In genomic region chrX:119750131-119750530, GRCh38 we compare ENCODE assay signal across 10 cellular contexts. TPM values are rescaled to one million over a fixed set of nuclear protein-coding genes. Genes with fewer than 3 reads are reported as not detected.
DNase-seq lines count a peak whose midpoint lies in the region; ATAC-seq, FAIRE-seq and TF ChIP-seq lines count a peak whose summit lies in the region.
"Not testable (repeated sequence)": the region's sequence is repeated elsewhere in the genome, so short reads cannot be mapped to it uniquely, and the experiment has no call there.
"Had no signal": no experiment of that assay in that cellular context is flagged by ENCODE, and none has a peak within 500 bp of the region (broad histone marks: within the 10 kb centered on the region; RNA-seq: fewer than 3 reads in every experiment).

No MANE protein-coding gene starts in this region.

- intact Hi-C loops in CD8-positive, alpha-beta T cell (cut with DNase I, micrococcal nuclease): loop anchor here in 1 of 2 experiments (5.0 kb wide), 2 partner anchors 53 to 73 kb away; no protein-coding TSS in a partner anchor
- intact Hi-C loops in HepG2 (cut with micrococcal nuclease; ENCODE audit: unreplicated experiment); testis (cut with DNase I; ENCODE audit: low total_unique reads): not testable (repeated sequence)

- H3K9me3 ChIP-seq in CD8-positive, alpha-beta T cell (ENCODE audit: low read length); HepG2 (ENCODE audit: low read length); testis: not testable (repeated sequence)

- not testable (repeated sequence) for FAIRE-seq in HepG2 (lab: Jason Lieb, UNC)

- not testable (repeated sequence) for H3K9me3 Mint-ChIP-seq in CD8-positive, alpha-beta T cell; activated CD8-positive, alpha-beta T cell treated with anti-CD3 and anti-CD28 coated beads, Interleukin-2, amount 10 ng/mL, durations not matched to agents 7 days and 5 days (ENCODE audit: insufficient read depth); activated T-cell treated with anti-CD3 and anti-CD28 coated beads, Interleukin-2, amount 50 U/mL, for 72 hours; activated naive CD8-positive, alpha-beta T cell treated with anti-CD3 and anti-CD28 coated beads for 36 hours; natural killer cell treated with Interleukin-12 subunit alpha and Interleukin-12 subunit beta and Interleukin-15 and Interleukin-18, amount 100 ng/mL, for 72 hours

- not testable (repeated sequence) for ATAC-seq in CD8-positive, alpha-beta T cell; activated CD8-positive, alpha-beta T cell treated with anti-CD3 and anti-CD28 coated beads, Interleukin-2, amount 10 ng/mL, durations not matched to agents 7 days and 5 days; activated T-cell treated with anti-CD3 and anti-CD28 coated beads, Interleukin-2, amount 50 U/mL, for 72 hours (replicated peaks in 1 of 2); HepG2; natural killer cell treated with Interleukin-12 subunit alpha and Interleukin-12 subunit beta and Interleukin-15 and Interleukin-18, amount 100 ng/mL, for 72 hours

- not testable (repeated sequence) for H3K36me3 ChIP-seq in CD8-positive, alpha-beta T cell (ENCODE audit: insufficient read depth, low read length); HepG2 (replicated peaks in 1 of 2; ENCODE audit: control insufficient read depth in 1 of 2, insufficient read depth in 2 of 2, low read length in 2 of 2); testis (ENCODE audit: low read depth, missing control alignments)

- POLR2A ChIA-PET in CD8-positive, alpha-beta T cell (lab: Charles Lee): interaction anchor here (1.3 to 1.8 kb wide), 2 partner anchors 9 to 41 kb away, joined by 5 read pairs; partner anchors contain the start of genes RPL39 and SOWAHD
- POLR2A ChIA-PET in activated CD8-positive, alpha-beta T cell treated with anti-CD3 and anti-CD28 coated beads, Interleukin-2, amount 10 ng/mL, durations not matched to agents 7 days and 5 days (lab: Charles Lee): interaction anchor here (0.6 kb wide), 1 partner anchor 57 kb away, joined by 4 read pairs; no protein-coding TSS in a partner anchor
- POLR2A ChIA-PET in HepG2 (lab: Yijun Ruan, JAX): not testable (repeated sequence)

- not testable (repeated sequence) for TF ChIP-seq CTCF in CD8-positive, alpha-beta T cell (IDR thresholded peaks at IDR 0.05); HepG2 (CRISPR knock-in tag; IDR thresholded peaks at IDR 0.05); testis (IDR thresholded peaks at IDR 0.05)

- not testable (repeated sequence) for H3K79me2 ChIP-seq in HepG2 (ENCODE audit: insufficient read depth, low read length)

- H3K27ac Mint-ChIP-seq in CD8-positive, alpha-beta T cell: peak overlapping the region; percentile 73
- peak overlapping the region; percentile 43 for H3K27ac Mint-ChIP-seq in activated CD8-positive, alpha-beta T cell treated with anti-CD3 and anti-CD28 coated beads, Interleukin-2, amount 10 ng/mL, durations not matched to agents 7 days and 5 days
- H3K27ac Mint-ChIP-seq in activated T-cell treated with anti-CD3 and anti-CD28 coated beads, Interleukin-2, amount 50 U/mL, for 72 hours: not testable (repeated sequence)
- H3K27ac Mint-ChIP-seq in activated naive CD8-positive, alpha-beta T cell treated with anti-CD3 and anti-CD28 coated beads for 36 hours: peak overlapping the region; percentile 77
- peak overlapping the region in 1 of 2 donors; percentile 70 for H3K27ac Mint-ChIP-seq in natural killer cell treated with Interleukin-12 subunit alpha and Interleukin-12 subunit beta and Interleukin-15 and Interleukin-18, amount 100 ng/mL, for 72 hours

- H3K4me3 ChIP-seq in CD8-positive, alpha-beta T cell (ENCODE audit: low read depth, low read length); HepG2 (replicated peaks in 1 of 3; ENCODE audit: insufficient read depth in 1 of 3, low read depth in 2 of 3, low read length in 3 of 3); testis: not testable (repeated sequence)

- CTCF ChIA-PET in CD8-positive, alpha-beta T cell (lab: Charles Lee): interaction anchor here (3.4 kb wide), 1 partner anchor 21 kb away, joined by 16 read pairs; no protein-coding TSS in a partner anchor
- CTCF ChIA-PET in activated CD8-positive, alpha-beta T cell treated with anti-CD3 and anti-CD28 coated beads, Interleukin-2, amount 10 ng/mL, durations not matched to agents 7 days and 5 days (lab: Charles Lee): interaction anchor here (1.2 kb wide), 2 partner anchors 20 to 34 kb away, joined by 4 to 5 read pairs; no protein-coding TSS in a partner anchor
- CTCF ChIA-PET in HepG2 (lab: Yijun Ruan, JAX; ENCODE audit: low intra/inter-chr PET ratio, low total read pairs): not testable (repeated sequence)

- H2AFZ ChIP-seq in HepG2 (ENCODE audit: low read length): not testable (repeated sequence)

- H3K4me2 ChIP-seq in HepG2 (ENCODE audit: low read depth, low read length): not testable (repeated sequence)

- not testable (repeated sequence) for H3K27me3 ChIP-seq in CD8-positive, alpha-beta T cell (ENCODE audit: insufficient read depth, low read length); HepG2 (ENCODE audit: control insufficient read depth in 1 of 2, insufficient read depth in 2 of 2, low read length in 2 of 2); testis

- not testable (repeated sequence) for H3K27ac ChIP-seq in CD8-positive, alpha-beta T cell (ENCODE audit: low read depth, low read length); HepG2 (ENCODE audit: extremely low read length, insufficient read depth, low read length); testis

- H4K20me1 ChIP-seq in HepG2 (ENCODE audit: insufficient read depth, low read length): not testable (repeated sequence)

- peaks cover 19% of the 10 kb centered on the region for H3K4me1 Mint-ChIP-seq in CD8-positive, alpha-beta T cell (ENCODE audit: low read depth)
- H3K4me1 Mint-ChIP-seq in activated CD8-positive, alpha-beta T cell treated with anti-CD3 and anti-CD28 coated beads, Interleukin-2, amount 10 ng/mL, durations not matched to agents 7 days and 5 days (ENCODE audit: low read depth): peaks cover 26% of the 10 kb centered on the region
- peaks cover 20% of the 10 kb centered on the region for H3K4me1 Mint-ChIP-seq in activated T-cell treated with anti-CD3 and anti-CD28 coated beads, Interleukin-2, amount 50 U/mL, for 72 hours (ENCODE audit: low read depth)
- peaks cover 16% of the 10 kb centered on the region for H3K4me1 Mint-ChIP-seq in activated naive CD8-positive, alpha-beta T cell treated with anti-CD3 and anti-CD28 coated beads for 36 hours
- peaks cover 14 to 19% of the 10 kb centered on the region in 2 donors for H3K4me1 Mint-ChIP-seq in natural killer cell treated with Interleukin-12 subunit alpha and Interleukin-12 subunit beta and Interleukin-15 and Interleukin-18, amount 100 ng/mL, for 72 hours (ENCODE audit: low read depth in 2 of 2)

- not testable (repeated sequence) for BruUV-seq in HepG2 (replicated peaks; lab: Mats Ljungman, UMichigan)

- not testable (repeated sequence) for H3K27me3 Mint-ChIP-seq in CD8-positive, alpha-beta T cell (ENCODE audit: low read depth); activated CD8-positive, alpha-beta T cell treated with anti-CD3 and anti-CD28 coated beads, Interleukin-2, amount 10 ng/mL, durations not matched to agents 7 days and 5 days (ENCODE audit: low read depth); activated T-cell treated with anti-CD3 and anti-CD28 coated beads, Interleukin-2, amount 50 U/mL, for 72 hours (ENCODE audit: low read depth); activated naive CD8-positive, alpha-beta T cell treated with anti-CD3 and anti-CD28 coated beads for 36 hours; natural killer cell treated with Interleukin-12 subunit alpha and Interleukin-12 subunit beta and Interleukin-15 and Interleukin-18, amount 100 ng/mL, for 72 hours

- not testable (repeated sequence) for H3K9ac ChIP-seq in HepG2 (ENCODE audit: insufficient read depth, low read depth, low read length)

- WGBS in HepG2 (ENCODE audit: low lambda C conversion rate): 65% methylated on average over 2 of the region's 9 CpGs
- WGBS in testis, 2 donors: 43 to 52% methylated on average over 4 to 9 of the region's 9 CpGs

- peaks cover 18% of the 10 kb centered on the region for H3K4me1 ChIP-seq in CD8-positive, alpha-beta T cell (ENCODE audit: insufficient read depth, low read length)
- not testable (repeated sequence) for H3K4me1 ChIP-seq in HepG2 (ENCODE audit: insufficient read depth, low read length); testis

- TF ChIP-seq POLR2A in HepG2 (IDR thresholded peaks at IDR 0.05; ENCODE audit: insufficient read depth in 1 of 2, low read depth in 2 of 2, low read length in 2 of 2); testis (IDR thresholded peaks at IDR 0.05): not testable (repeated sequence)

- TF ChIP-seq RAD21 in HepG2 (CRISPR knock-in tag; IDR thresholded peaks at IDR 0.05): not testable (repeated sequence)

- TF ChIP-seq EP300 in HepG2 (IDR thresholded peaks at IDR 0.05; ENCODE audit: low read depth in 2 of 2, low read length in 2 of 2); HepG2 (CRISPR knock-in tag; IDR thresholded peaks at IDR 0.05; ENCODE audit: borderline replicate concordance): not testable (repeated sequence)

- in situ Hi-C loops in HepG2 (cut with HindIII; ENCODE audit: extremely low pct_ligation_motif_present, low pct_unique_long_range_greater_than_20kb): not testable (repeated sequence)

- H3K4me3 Mint-ChIP-seq in CD8-positive, alpha-beta T cell: peak overlapping the region; percentile 77
- not testable (repeated sequence) for H3K4me3 Mint-ChIP-seq in activated CD8-positive, alpha-beta T cell treated with anti-CD3 and anti-CD28 coated beads, Interleukin-2, amount 10 ng/mL, durations not matched to agents 7 days and 5 days
- peak overlapping the region; percentile 15 to 32 for H3K4me3 Mint-ChIP-seq in activated T-cell treated with anti-CD3 and anti-CD28 coated beads, Interleukin-2, amount 50 U/mL, for 72 hours
- H3K4me3 Mint-ChIP-seq in activated naive CD8-positive, alpha-beta T cell treated with anti-CD3 and anti-CD28 coated beads for 36 hours: peak overlapping the region; percentile 47
- peak overlapping the region; percentile 59 for H3K4me3 Mint-ChIP-seq in natural killer cell treated with Interleukin-12 subunit alpha and Interleukin-12 subunit beta and Interleukin-15 and Interleukin-18, amount 100 ng/mL, for 72 hours

- H3K36me3 Mint-ChIP-seq in CD8-positive, alpha-beta T cell; activated CD8-positive, alpha-beta T cell treated with anti-CD3 and anti-CD28 coated beads, Interleukin-2, amount 10 ng/mL, durations not matched to agents 7 days and 5 days (ENCODE audit: low read depth); activated T-cell treated with anti-CD3 and anti-CD28 coated beads, Interleukin-2, amount 50 U/mL, for 72 hours (ENCODE audit: insufficient read depth in 2 of 2); activated naive CD8-positive, alpha-beta T cell treated with anti-CD3 and anti-CD28 coated beads for 36 hours; natural killer cell treated with Interleukin-12 subunit alpha and Interleukin-12 subunit beta and Interleukin-15 and Interleukin-18, amount 100 ng/mL, for 72 hours: not testable (repeated sequence)

- DNase-seq in CD8-positive, alpha-beta T cell; activated CD8-positive, alpha-beta T cell treated with anti-CD3 and anti-CD28 coated beads, Interleukin-2, amount 10 ng/mL, durations not matched to agents 7 days and 5 days; activated T-cell treated with anti-CD3 and anti-CD28 coated beads, Interleukin-2, amount 50 U/mL, for 72 hours; HepG2 (ENCODE audit: low spot score); natural killer cell treated with Interleukin-12 subunit alpha and Interleukin-12 subunit beta and Interleukin-15 and Interleukin-18, amount 100 ng/mL, for 72 hours (ENCODE audit: low spot score): not testable (repeated sequence)
- DNase-seq in activated naive CD8-positive, alpha-beta T cell treated with anti-CD3 and anti-CD28 coated beads for 36 hours: peak; percentile 27
- DNase-seq in effector CD8-positive, alpha-beta T cell (lab: John Stamatoyannopoulos, UW): peak; percentile 0
- DNase-seq in testis: peak; percentile 55

RNA-seq across cellular contexts. Expression of gene SOWAHD, which starts 8.3 kb away (rescaled TPM):
- total RNA-seq in CD8-positive, alpha-beta T cell: under 1 TPM in 1 of 2 experiments, not detected in 1; 0.22 TPM
- total RNA-seq in activated CD8-positive, alpha-beta T cell treated with anti-CD3 and anti-CD28 coated beads, Interleukin-2, amount 10 ng/mL, durations not matched to agents 7 days and 5 days: 1 to 10 TPM in 1 of 2 experiments, under 1 TPM in 1; 0.92 to 1.4 TPM
- total RNA-seq in activated T-cell treated with anti-CD3 and anti-CD28 coated beads, Interleukin-2, amount 50 U/mL, for 72 hours: under 1 TPM; 0.46 to 0.50 TPM
- under 1 TPM; 0.14 to 0.18 TPM for total RNA-seq in activated naive CD8-positive, alpha-beta T cell treated with anti-CD3 and anti-CD28 coated beads for 36 hours
- total RNA-seq in HepG2 (2016; rRNA removed; fragmentation: Illumina TruSeq; extraction: Trizol) (0.62 and 1.0 TPM in 2 replicates), testis (10 to 100 TPM; 12.6 to 21.4 TPM)
- 0.18 TPM in 1 of 2 replicates, not detected in the other for total RNA-seq in HepG2 (2016; cell fraction: cytosol; rRNA removed; fragmentation: Illumina TruSeq; extraction: Trizol; ENCODE audit: low read depth)
- total RNA-seq in HepG2 (2016; cell fraction: insoluble cytoplasmic fraction; rRNA removed; fragmentation: Illumina TruSeq; extraction: Trizol): 0.51 and 0.69 TPM in 2 replicates
- 0.43 and 0.45 TPM in 2 replicates for total RNA-seq in HepG2 (2016; cell fraction: membrane; rRNA removed; fragmentation: Illumina TruSeq; extraction: Trizol)
- total RNA-seq in HepG2 (2016; cell fraction: nucleus; rRNA removed; fragmentation: Illumina TruSeq; extraction: Trizol): 0.38 and 0.65 TPM in 2 replicates
- polyA plus RNA-seq in HepG2 (2011; rRNA removed) (1.3 and 2.1 TPM in 2 replicates), testis (ENCODE audit: insufficient read depth, low read depth, low replicate concordance) (8.9 TPM)
- 1.9 and 2.2 TPM in 2 replicates for polyA plus RNA-seq in HepG2 (2011; cell fraction: cytosol; rRNA removed)
- polyA plus RNA-seq in HepG2 (2011; cell fraction: nucleus; rRNA removed): 0.82 and 1.6 TPM in 2 replicates
- polyA plus RNA-seq in HepG2 (2012): 1.3 TPM in 2 replicates
- 0.16 and 0.17 TPM in 2 replicates for polyA plus RNA-seq in HepG2 (2016; cell fraction: cytosol; fragmentation: Illumina TruSeq; extraction: Trizol; ENCODE audit: low read depth)
- polyA plus RNA-seq in HepG2 (2016; cell fraction: insoluble cytoplasmic fraction; fragmentation: Illumina TruSeq; extraction: Trizol; ENCODE audit: low read depth): 0.63 and 1.0 TPM in 2 replicates
- 0.47 and 0.48 TPM in 2 replicates for polyA plus RNA-seq in HepG2 (2016; cell fraction: membrane; fragmentation: Illumina TruSeq; extraction: Trizol; ENCODE audit: low read depth)
- 0.60 and 1.0 TPM in 2 replicates for polyA plus RNA-seq in HepG2 (2016; cell fraction: nucleus; fragmentation: Illumina TruSeq; extraction: Trizol; ENCODE audit: insufficient read depth, low read depth)
- polyA minus RNA-seq in HepG2 (2011; rRNA and poly(A)+ RNA removed; ENCODE audit: low replicate concordance): 1.4 TPM in 1 of 2 replicates, not detected in the other
- polyA minus RNA-seq in HepG2 (2011; cell fraction: cytosol; rRNA and poly(A)+ RNA removed): 0.79 and 1.1 TPM in 2 replicates
- polyA minus RNA-seq in HepG2 (2011; cell fraction: nucleus; rRNA and poly(A)+ RNA removed): 0.39 and 0.62 TPM in 2 replicates
- total RNA-seq in natural killer cell treated with Interleukin-12 subunit alpha and Interleukin-12 subunit beta and Interleukin-15 and Interleukin-18, amount 100 ng/mL, for 72 hours: not detected
- total RNA-seq: CD4-positive, CD25-positive, alpha-beta regulatory T cell had no signal
- polyA plus RNA-seq: GM23248 had no signal

RNA-seq across cellular contexts. Expression of gene RPL39, which starts 41.3 kb away (rescaled TPM):
- 1,000 to 10,000 TPM; 4,125 to 4,338 TPM for total RNA-seq in CD8-positive, alpha-beta T cell
- 1,000 to 10,000 TPM; 1,775 to 1,899 TPM for total RNA-seq in activated CD8-positive, alpha-beta T cell treated with anti-CD3 and anti-CD28 coated beads, Interleukin-2, amount 10 ng/mL, durations not matched to agents 7 days and 5 days
- total RNA-seq in activated T-cell treated with anti-CD3 and anti-CD28 coated beads, Interleukin-2, amount 50 U/mL, for 72 hours: 1,000 to 10,000 TPM; 2,946 to 2,967 TPM
- 1,000 to 10,000 TPM; 2,459 to 2,591 TPM for total RNA-seq in activated naive CD8-positive, alpha-beta T cell treated with anti-CD3 and anti-CD28 coated beads for 36 hours
- total RNA-seq in HepG2 (2016; rRNA removed; fragmentation: Illumina TruSeq; extraction: Trizol) (3,547 and 3,928 TPM in 2 replicates), testis (1,000 to 10,000 TPM in 1 of 2 donors, 100 to 1,000 TPM in 1; 442 to 1,133 TPM)
- 5,522 and 6,331 TPM in 2 replicates for total RNA-seq in HepG2 (2016; cell fraction: cytosol; rRNA removed; fragmentation: Illumina TruSeq; extraction: Trizol; ENCODE audit: low read depth)
- total RNA-seq in HepG2 (2016; cell fraction: insoluble cytoplasmic fraction; rRNA removed; fragmentation: Illumina TruSeq; extraction: Trizol): 3,541 and 3,944 TPM in 2 replicates
- 8,253 and 8,590 TPM in 2 replicates for total RNA-seq in HepG2 (2016; cell fraction: membrane; rRNA removed; fragmentation: Illumina TruSeq; extraction: Trizol)
- 1,224 and 1,272 TPM in 2 replicates for total RNA-seq in HepG2 (2016; cell fraction: nucleus; rRNA removed; fragmentation: Illumina TruSeq; extraction: Trizol)
- polyA plus RNA-seq in HepG2 (2011; rRNA removed) (2,024 and 2,312 TPM in 2 replicates), testis (ENCODE audit: insufficient read depth, low read depth, low replicate concordance) (1,045 TPM)
- 1,813 and 3,532 TPM in 2 replicates for polyA plus RNA-seq in HepG2 (2011; cell fraction: cytosol; rRNA removed)
- polyA plus RNA-seq in HepG2 (2011; cell fraction: nucleus; rRNA removed): 603 and 692 TPM in 2 replicates
- 6,677 and 8,105 TPM in 2 replicates for polyA plus RNA-seq in HepG2 (2012)
- 5,588 and 5,933 TPM in 2 replicates for polyA plus RNA-seq in HepG2 (2016; cell fraction: cytosol; fragmentation: Illumina TruSeq; extraction: Trizol; ENCODE audit: low read depth)
- polyA plus RNA-seq in HepG2 (2016; cell fraction: insoluble cytoplasmic fraction; fragmentation: Illumina TruSeq; extraction: Trizol; ENCODE audit: low read depth): 3,018 and 3,146 TPM in 2 replicates
- polyA plus RNA-seq in HepG2 (2016; cell fraction: membrane; fragmentation: Illumina TruSeq; extraction: Trizol; ENCODE audit: low read depth): 6,670 and 7,089 TPM in 2 replicates
- 1,707 and 1,826 TPM in 2 replicates for polyA plus RNA-seq in HepG2 (2016; cell fraction: nucleus; fragmentation: Illumina TruSeq; extraction: Trizol; ENCODE audit: insufficient read depth, low read depth)
- 70.8 and 199 TPM in 2 replicates for polyA minus RNA-seq in HepG2 (2011; rRNA and poly(A)+ RNA removed; ENCODE audit: low replicate concordance)
- 275 and 347 TPM in 2 replicates for polyA minus RNA-seq in HepG2 (2011; cell fraction: cytosol; rRNA and poly(A)+ RNA removed)
- 102 and 178 TPM in 2 replicates for polyA minus RNA-seq in HepG2 (2011; cell fraction: nucleus; rRNA and poly(A)+ RNA removed)
- total RNA-seq in natural killer cell treated with Interleukin-12 subunit alpha and Interleukin-12 subunit beta and Interleukin-15 and Interleukin-18, amount 100 ng/mL, for 72 hours: 1,000 to 10,000 TPM; 1,043 to 1,156 TPM

RNA-seq across cellular contexts. Expression of gene SEPTIN6, which starts 57.2 kb away (rescaled TPM):
- 100 to 1,000 TPM; 136 to 138 TPM for total RNA-seq in CD8-positive, alpha-beta T cell
- 100 to 1,000 TPM; 303 to 312 TPM for total RNA-seq in activated CD8-positive, alpha-beta T cell treated with anti-CD3 and anti-CD28 coated beads, Interleukin-2, amount 10 ng/mL, durations not matched to agents 7 days and 5 days
- total RNA-seq in activated T-cell treated with anti-CD3 and anti-CD28 coated beads, Interleukin-2, amount 50 U/mL, for 72 hours: 100 to 1,000 TPM; 183 to 275 TPM
- 100 to 1,000 TPM; 187 to 202 TPM for total RNA-seq in activated naive CD8-positive, alpha-beta T cell treated with anti-CD3 and anti-CD28 coated beads for 36 hours
- total RNA-seq in HepG2 (2016; rRNA removed; fragmentation: Illumina TruSeq; extraction: Trizol) (21.7 and 34.1 TPM in 2 replicates), testis (100 to 1,000 TPM; 187 to 250 TPM)
- total RNA-seq in HepG2 (2016; cell fraction: cytosol; rRNA removed; fragmentation: Illumina TruSeq; extraction: Trizol; ENCODE audit: low read depth): 4.2 and 4.3 TPM in 2 replicates
- total RNA-seq in HepG2 (2016; cell fraction: insoluble cytoplasmic fraction; rRNA removed; fragmentation: Illumina TruSeq; extraction: Trizol): 22.6 and 30.6 TPM in 2 replicates
- 11.6 and 11.9 TPM in 2 replicates for total RNA-seq in HepG2 (2016; cell fraction: membrane; rRNA removed; fragmentation: Illumina TruSeq; extraction: Trizol)
- total RNA-seq in HepG2 (2016; cell fraction: nucleus; rRNA removed; fragmentation: Illumina TruSeq; extraction: Trizol): 13.4 and 14.5 TPM in 2 replicates
- polyA plus RNA-seq in HepG2 (2011; rRNA removed) (35.9 and 38.3 TPM in 2 replicates), testis (ENCODE audit: insufficient read depth, low read depth, low replicate concordance) (80.2 TPM)
- polyA plus RNA-seq in HepG2 (2011; cell fraction: cytosol; rRNA removed): 35.8 and 37.3 TPM in 2 replicates
- 20.9 and 22.6 TPM in 2 replicates for polyA plus RNA-seq in HepG2 (2011; cell fraction: nucleus; rRNA removed)
- polyA plus RNA-seq in HepG2 (2012): 17.4 and 20.8 TPM in 2 replicates
- 4.8 and 6.3 TPM in 2 replicates for polyA plus RNA-seq in HepG2 (2016; cell fraction: cytosol; fragmentation: Illumina TruSeq; extraction: Trizol; ENCODE audit: low read depth)
- 33.9 and 37.2 TPM in 2 replicates for polyA plus RNA-seq in HepG2 (2016; cell fraction: insoluble cytoplasmic fraction; fragmentation: Illumina TruSeq; extraction: Trizol; ENCODE audit: low read depth)
- 11.2 and 12.4 TPM in 2 replicates for polyA plus RNA-seq in HepG2 (2016; cell fraction: membrane; fragmentation: Illumina TruSeq; extraction: Trizol; ENCODE audit: low read depth)
- 25.4 and 30.7 TPM in 2 replicates for polyA plus RNA-seq in HepG2 (2016; cell fraction: nucleus; fragmentation: Illumina TruSeq; extraction: Trizol; ENCODE audit: insufficient read depth, low read depth)
- 52.2 and 78.0 TPM in 2 replicates for polyA minus RNA-seq in HepG2 (2011; rRNA and poly(A)+ RNA removed; ENCODE audit: low replicate concordance)
- polyA minus RNA-seq in HepG2 (2011; cell fraction: cytosol; rRNA and poly(A)+ RNA removed): 24.4 and 30.2 TPM in 2 replicates
- polyA minus RNA-seq in HepG2 (2011; cell fraction: nucleus; rRNA and poly(A)+ RNA removed): 10.7 and 23.0 TPM in 2 replicates
- total RNA-seq in natural killer cell treated with Interleukin-12 subunit alpha and Interleukin-12 subunit beta and Interleukin-15 and Interleukin-18, amount 100 ng/mL, for 72 hours: 10 to 100 TPM; 79.7 to 84.0 TPM
